Comparison of ENCODE assay signal across 1 cellular context in the genomic region with DNA sequence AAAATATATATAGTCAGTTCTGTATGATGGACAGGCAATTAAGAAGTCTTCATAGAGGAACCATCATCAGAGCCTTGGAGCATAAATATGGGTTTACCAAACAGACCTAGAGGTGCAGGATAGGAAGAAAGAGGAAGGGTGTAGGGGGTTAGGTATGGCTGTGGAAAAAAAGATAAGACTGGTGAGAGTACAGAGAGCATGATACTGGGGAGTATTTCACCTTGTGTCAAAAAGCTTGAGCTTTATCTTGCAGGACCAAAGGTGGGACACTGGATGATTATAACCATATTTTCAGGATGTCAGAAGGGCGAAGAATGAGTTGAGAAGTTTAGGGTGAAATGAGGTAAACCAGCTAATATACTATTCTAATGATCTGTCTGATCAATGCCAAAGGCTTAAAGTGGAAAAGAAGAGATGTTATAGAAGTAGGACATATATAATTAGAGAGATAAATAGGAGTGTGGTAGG.
TF ChIP-seq lines count a peak whose summit lies in the region.

No MANE protein-coding gene starts in this region.

TF ChIP-seq in K562, 482 proteins besides CTCF, POLR2A, EP300 and RAD21 (continued from another document and continues in another):
- TF ChIP-seq, protein P1, sequence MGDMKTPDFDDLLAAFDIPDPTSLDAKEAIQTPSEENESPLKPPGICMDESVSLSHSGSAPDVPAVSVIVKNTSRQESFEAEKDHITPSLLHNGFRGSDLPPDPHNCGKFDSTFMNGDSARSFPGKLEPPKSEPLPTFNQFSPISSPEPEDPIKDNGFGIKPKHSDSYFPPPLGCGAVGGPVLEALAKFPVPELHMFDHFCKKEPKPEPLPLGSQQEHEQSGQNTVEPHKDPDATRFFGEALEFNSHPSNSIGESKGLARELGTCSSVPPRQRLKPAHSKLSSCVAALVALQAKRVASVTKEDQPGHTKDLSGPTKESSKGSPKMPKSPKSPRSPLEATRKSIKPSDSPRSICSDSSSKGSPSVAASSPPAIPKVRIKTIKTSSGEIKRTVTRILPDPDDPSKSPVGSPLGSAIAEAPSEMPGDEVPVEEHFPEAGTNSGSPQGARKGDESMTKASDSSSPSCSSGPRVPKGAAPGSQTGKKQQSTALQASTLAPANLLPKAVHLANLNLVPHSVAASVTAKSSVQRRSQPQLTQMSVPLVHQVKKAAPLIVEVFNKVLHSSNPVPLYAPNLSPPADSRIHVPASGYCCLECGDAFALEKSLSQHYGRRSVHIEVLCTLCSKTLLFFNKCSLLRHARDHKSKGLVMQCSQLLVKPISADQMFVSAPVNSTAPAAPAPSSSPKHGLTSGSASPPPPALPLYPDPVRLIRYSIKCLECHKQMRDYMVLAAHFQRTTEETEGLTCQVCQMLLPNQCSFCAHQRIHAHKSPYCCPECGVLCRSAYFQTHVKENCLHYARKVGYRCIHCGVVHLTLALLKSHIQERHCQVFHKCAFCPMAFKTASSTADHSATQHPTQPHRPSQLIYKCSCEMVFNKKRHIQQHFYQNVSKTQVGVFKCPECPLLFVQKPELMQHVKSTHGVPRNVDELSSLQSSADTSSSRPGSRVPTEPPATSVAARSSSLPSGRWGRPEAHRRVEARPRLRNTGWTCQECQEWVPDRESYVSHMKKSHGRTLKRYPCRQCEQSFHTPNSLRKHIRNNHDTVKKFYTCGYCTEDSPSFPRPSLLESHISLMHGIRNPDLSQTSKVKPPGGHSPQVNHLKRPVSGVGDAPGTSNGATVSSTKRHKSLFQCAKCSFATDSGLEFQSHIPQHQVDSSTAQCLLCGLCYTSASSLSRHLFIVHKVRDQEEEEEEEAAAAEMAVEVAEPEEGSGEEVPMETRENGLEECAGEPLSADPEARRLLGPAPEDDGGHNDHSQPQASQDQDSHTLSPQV (IDR thresholded peaks at IDR 0.05): peak; percentile 35; the same call in 1 of the 2 replicates
- TF ChIP-seq NR2C2 (CRISPR knock-in tag; IDR thresholded peaks at IDR 0.05): no peak
- TF ChIP-seq NR2C2 (tag; IDR thresholded peaks at IDR 0.05): no peak
- TF ChIP-seq GABPA (tag; conservative IDR thresholded peaks at IDR 0.05; ENCODE audit: low read depth): no peak
- no peak for TF ChIP-seq POLR3A (IDR thresholded peaks at IDR 0.05; ENCODE audit: borderline replicate concordance, extremely low read depth, insufficient read depth, insufficient read length)
- TF ChIP-seq HCFC1 (IDR thresholded peaks at IDR 0.05; ENCODE audit: low read depth, low read length): no peak
- TF ChIP-seq ZNF282 (CRISPR knock-in tag; IDR thresholded peaks at IDR 0.05): no peak
- no peak for TF ChIP-seq NR0B1 (IDR thresholded peaks at IDR 0.05; ENCODE audit: partially characterized antibody)
- TF ChIP-seq ZNF143 (CRISPR knock-in tag; IDR thresholded peaks at IDR 0.05): no peak
- TF ChIP-seq, protein P2, sequence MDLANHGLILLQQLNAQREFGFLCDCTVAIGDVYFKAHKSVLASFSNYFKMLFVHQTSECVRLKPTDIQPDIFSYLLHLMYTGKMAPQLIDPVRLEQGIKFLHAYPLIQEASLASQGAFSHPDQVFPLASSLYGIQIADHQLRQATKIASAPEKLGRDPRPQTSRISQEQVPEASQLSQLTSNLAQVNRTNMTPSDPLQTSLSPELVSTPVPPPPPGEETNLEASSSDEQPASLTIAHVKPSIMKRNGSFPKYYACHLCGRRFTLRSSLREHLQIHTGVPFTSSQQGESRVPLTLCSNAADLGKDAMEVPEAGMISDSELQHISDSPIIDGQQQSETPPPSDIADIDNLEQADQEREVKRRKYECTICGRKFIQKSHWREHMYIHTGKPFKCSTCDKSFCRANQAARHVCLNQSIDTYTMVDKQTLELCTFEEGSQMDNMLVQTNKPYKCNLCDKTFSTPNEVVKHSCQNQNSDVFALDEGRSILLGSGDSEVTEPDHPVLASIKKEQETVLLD (IDR thresholded peaks at IDR 0.05): peak; percentile 79; the same call in 1 of the 2 replicates
- TF ChIP-seq BCL6 (CRISPR knock-in tag; IDR thresholded peaks at IDR 0.05): no peak
- TF ChIP-seq, protein P3, sequence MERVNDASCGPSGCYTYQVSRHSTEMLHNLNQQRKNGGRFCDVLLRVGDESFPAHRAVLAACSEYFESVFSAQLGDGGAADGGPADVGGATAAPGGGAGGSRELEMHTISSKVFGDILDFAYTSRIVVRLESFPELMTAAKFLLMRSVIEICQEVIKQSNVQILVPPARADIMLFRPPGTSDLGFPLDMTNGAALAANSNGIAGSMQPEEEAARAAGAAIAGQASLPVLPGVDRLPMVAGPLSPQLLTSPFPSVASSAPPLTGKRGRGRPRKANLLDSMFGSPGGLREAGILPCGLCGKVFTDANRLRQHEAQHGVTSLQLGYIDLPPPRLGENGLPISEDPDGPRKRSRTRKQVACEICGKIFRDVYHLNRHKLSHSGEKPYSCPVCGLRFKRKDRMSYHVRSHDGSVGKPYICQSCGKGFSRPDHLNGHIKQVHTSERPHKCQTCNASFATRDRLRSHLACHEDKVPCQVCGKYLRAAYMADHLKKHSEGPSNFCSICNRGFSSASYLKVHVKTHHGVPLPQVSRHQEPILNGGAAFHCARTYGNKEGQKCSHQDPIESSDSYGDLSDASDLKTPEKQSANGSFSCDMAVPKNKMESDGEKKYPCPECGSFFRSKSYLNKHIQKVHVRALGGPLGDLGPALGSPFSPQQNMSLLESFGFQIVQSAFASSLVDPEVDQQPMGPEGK (CRISPR knock-in tag; IDR thresholded peaks at IDR 0.05; ENCODE audit: borderline replicate concordance): no peak
- no peak for TF ChIP-seq XRCC5 (IDR thresholded peaks at IDR 0.05; ENCODE audit: low read depth, low read length)
- TF ChIP-seq, protein P4, sequence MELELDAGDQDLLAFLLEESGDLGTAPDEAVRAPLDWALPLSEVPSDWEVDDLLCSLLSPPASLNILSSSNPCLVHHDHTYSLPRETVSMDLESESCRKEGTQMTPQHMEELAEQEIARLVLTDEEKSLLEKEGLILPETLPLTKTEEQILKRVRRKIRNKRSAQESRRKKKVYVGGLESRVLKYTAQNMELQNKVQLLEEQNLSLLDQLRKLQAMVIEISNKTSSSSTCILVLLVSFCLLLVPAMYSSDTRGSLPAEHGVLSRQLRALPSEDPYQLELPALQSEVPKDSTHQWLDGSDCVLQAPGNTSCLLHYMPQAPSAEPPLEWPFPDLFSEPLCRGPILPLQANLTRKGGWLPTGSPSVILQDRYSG (tag; conservative IDR thresholded peaks at IDR 0.05; ENCODE audit: low read depth): no peak
- TF ChIP-seq DACH1 (IDR thresholded peaks at IDR 0.05; ENCODE audit: partially characterized antibody): peak; percentile 65
- TF ChIP-seq, protein P5, sequence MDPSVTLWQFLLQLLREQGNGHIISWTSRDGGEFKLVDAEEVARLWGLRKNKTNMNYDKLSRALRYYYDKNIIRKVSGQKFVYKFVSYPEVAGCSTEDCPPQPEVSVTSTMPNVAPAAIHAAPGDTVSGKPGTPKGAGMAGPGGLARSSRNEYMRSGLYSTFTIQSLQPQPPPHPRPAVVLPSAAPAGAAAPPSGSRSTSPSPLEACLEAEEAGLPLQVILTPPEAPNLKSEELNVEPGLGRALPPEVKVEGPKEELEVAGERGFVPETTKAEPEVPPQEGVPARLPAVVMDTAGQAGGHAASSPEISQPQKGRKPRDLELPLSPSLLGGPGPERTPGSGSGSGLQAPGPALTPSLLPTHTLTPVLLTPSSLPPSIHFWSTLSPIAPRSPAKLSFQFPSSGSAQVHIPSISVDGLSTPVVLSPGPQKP (CRISPR knock-in tag; IDR thresholded peaks at IDR 0.05): no peak
- TF ChIP-seq, protein P6, sequence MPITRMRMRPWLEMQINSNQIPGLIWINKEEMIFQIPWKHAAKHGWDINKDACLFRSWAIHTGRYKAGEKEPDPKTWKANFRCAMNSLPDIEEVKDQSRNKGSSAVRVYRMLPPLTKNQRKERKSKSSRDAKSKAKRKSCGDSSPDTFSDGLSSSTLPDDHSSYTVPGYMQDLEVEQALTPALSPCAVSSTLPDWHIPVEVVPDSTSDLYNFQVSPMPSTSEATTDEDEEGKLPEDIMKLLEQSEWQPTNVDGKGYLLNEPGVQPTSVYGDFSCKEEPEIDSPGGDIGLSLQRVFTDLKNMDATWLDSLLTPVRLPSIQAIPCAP (CRISPR knock-in tag; IDR thresholded peaks at IDR 0.05; ENCODE audit: borderline replicate concordance): no peak
- TF ChIP-seq ELF2 (CRISPR knock-in tag; IDR thresholded peaks at IDR 0.05): no peak
- TF ChIP-seq PHF21A (IDR thresholded peaks at IDR 0.05; ENCODE audit: borderline replicate concordance, low read depth): no peak
- TF ChIP-seq MEF2D (tag; conservative IDR thresholded peaks at IDR 0.05; ENCODE audit: low read depth): no peak
- TF ChIP-seq NONO (IDR thresholded peaks at IDR 0.05; ENCODE audit: low read depth in 2 of 2, low read length in 1 of 2): 0 out of 4 replicates have a peak, but pooled peaks of 1 of the 2 experiments have one; percentile 10
- no peak for TF ChIP-seq HMGN3 (IDR thresholded peaks at IDR 0.05; ENCODE audit: borderline replicate concordance, extremely low read depth, insufficient read length, low read depth, low read length)
- TF ChIP-seq TAL1 (IDR thresholded peaks at IDR 0.05): peak; percentile 97
- TF ChIP-seq ZNF507 (tag; conservative IDR thresholded peaks at IDR 0.05): no peak
- no peak for TF ChIP-seq RBM25 (IDR thresholded peaks at IDR 0.05; ENCODE audit: low read depth, low read length, severe bottlenecking)
- TF ChIP-seq TRIM28 (IDR thresholded peaks at IDR 0.05): peak; percentile 31; the same call in 1 of the 2 replicates
- no peak for TF ChIP-seq SRSF1 (IDR thresholded peaks at IDR 0.05; ENCODE audit: low read depth, low read length)
- TF ChIP-seq KLF16 (IDR thresholded peaks at IDR 0.05): peak; percentile 89
- TF ChIP-seq ZNF347 (CRISPR knock-in tag; IDR thresholded peaks at IDR 0.05; ENCODE audit: low read depth): no peak
- TF ChIP-seq, protein P7, sequence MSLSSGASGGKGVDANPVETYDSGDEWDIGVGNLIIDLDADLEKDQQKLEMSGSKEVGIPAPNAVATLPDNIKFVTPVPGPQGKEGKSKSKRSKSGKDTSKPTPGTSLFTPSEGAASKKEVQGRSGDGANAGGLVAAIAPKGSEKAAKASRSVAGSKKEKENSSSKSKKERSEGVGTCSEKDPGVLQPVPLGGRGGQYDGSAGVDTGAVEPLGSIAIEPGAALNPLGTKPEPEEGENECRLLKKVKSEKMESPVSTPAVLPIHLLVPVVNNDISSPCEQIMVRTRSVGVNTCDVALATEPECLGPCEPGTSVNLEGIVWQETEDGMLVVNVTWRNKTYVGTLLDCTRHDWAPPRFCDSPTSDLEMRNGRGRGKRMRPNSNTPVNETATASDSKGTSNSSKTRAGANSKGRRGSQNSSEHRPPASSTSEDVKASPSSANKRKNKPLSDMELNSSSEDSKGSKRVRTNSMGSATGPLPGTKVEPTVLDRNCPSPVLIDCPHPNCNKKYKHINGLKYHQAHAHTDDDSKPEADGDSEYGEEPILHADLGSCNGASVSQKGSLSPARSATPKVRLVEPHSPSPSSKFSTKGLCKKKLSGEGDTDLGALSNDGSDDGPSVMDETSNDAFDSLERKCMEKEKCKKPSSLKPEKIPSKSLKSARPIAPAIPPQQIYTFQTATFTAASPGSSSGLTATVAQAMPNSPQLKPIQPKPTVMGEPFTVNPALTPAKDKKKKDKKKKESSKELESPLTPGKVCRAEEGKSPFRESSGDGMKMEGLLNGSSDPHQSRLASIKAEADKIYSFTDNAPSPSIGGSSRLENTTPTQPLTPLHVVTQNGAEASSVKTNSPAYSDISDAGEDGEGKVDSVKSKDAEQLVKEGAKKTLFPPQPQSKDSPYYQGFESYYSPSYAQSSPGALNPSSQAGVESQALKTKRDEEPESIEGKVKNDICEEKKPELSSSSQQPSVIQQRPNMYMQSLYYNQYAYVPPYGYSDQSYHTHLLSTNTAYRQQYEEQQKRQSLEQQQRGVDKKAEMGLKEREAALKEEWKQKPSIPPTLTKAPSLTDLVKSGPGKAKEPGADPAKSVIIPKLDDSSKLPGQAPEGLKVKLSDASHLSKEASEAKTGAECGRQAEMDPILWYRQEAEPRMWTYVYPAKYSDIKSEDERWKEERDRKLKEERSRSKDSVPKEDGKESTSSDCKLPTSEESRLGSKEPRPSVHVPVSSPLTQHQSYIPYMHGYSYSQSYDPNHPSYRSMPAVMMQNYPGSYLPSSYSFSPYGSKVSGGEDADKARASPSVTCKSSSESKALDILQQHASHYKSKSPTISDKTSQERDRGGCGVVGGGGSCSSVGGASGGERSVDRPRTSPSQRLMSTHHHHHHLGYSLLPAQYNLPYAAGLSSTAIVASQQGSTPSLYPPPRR (CRISPR knock-in tag; IDR thresholded peaks at IDR 0.05; ENCODE audit: borderline replicate concordance): no peak
- no peak for TF ChIP-seq KLF1 (tag; IDR thresholded peaks at IDR 0.05)
- TF ChIP-seq RAD51 (IDR thresholded peaks at IDR 0.05; ENCODE audit: borderline replicate concordance, low read depth): peak; percentile 43; the same call in 1 of the 2 replicates
- TF ChIP-seq BRF1 (IDR thresholded peaks at IDR 0.05; ENCODE audit: borderline replicate concordance, extremely low read depth, insufficient read length): no peak
- TF ChIP-seq ZMIZ1 (IDR thresholded peaks at IDR 0.05; ENCODE audit: low read depth in 2 of 2, low read length in 2 of 2): peak in 1 of 2 experiments; percentile 85; a peak in 2 of 4 replicates
- TF ChIP-seq FOXK1 (CRISPR knock-in tag; IDR thresholded peaks at IDR 0.05; ENCODE audit: borderline replicate concordance): no peak
